8 cellular contexts compared by ENCODE assay signal in the genomic region with DNA sequence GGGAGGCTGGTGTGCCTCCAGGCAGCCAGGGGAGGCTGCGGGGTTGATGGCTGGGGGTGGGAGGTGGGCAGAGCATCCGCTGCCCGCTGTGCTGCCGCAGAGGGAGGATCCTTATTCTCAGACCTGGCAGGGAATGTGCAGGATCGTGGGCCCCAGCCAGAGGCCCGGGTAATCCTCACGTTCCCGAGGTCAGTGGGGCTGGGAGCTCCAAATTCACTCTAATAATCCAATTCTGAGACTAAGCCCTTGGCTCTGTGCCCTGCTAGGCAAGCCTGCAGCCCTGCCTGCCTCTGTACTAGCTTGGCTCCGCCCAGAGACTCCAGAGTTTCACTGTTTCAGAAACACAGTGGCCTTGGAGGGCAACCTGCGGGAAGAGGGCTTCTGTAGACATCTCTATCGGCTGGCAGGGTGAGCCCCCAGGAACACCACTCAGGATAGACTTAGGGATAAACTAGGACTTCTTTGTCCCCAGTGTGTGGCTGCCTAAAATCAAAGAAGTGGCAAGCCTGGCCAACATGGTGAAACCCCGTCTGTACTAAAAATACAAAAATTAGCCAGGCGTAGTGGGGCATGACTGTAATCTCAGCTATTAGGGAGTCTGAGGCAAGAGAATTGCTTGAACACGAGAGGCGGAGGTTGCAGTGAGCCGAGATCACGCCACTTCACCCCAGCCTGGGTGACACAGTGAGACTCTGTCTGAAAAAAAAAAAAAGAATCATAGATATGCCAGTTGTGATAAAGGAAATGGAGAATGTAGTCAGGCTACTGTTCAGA. TPM values are rescaled to one million over a fixed set of nuclear protein-coding genes. Genes with fewer than 3 reads are reported as not detected.
A peak's percentile ranks its signal among the peaks of the same experiment; 100 is the strongest.
DNase-seq lines count a peak whose midpoint lies in the region; ATAC-seq, FAIRE-seq and TF ChIP-seq lines count a peak whose summit lies in the region.

No MANE protein-coding gene starts in this region.

- no peak; a peak in 1 of 4 replicates for TF ChIP-seq EP300 in GM12878 (IDR thresholded peaks at IDR 0.05; ENCODE audit: borderline replicate concordance in 1 of 2, control insufficient read depth in 1 of 2, low read depth in 2 of 2, low read length in 2 of 2)

- SMC1A ChIA-PET in GM12878 (lab: Charles Lee; ENCODE audit: uncharacterized antibody, unreplicated experiment), result interaction anchor here (0.8 to 18.2 kb wide), 10 partner anchors 8 to 279 kb away, joined by 3 to 149 read pairs (median 8); a partner anchor contains a TSS

- RAD21 ChIA-PET in GM12878 (lab: Charles Lee; ENCODE audit: unreplicated experiment), result interaction anchor here (0.7 to 4.0 kb wide), 12 partner anchors 10 to 303 kb away, joined by 3 to 54 read pairs (median 6); a partner anchor contains a TSS

- H3K79me2 ChIP-seq in GM12878 (ENCODE audit: control insufficient read depth, insufficient read depth, low read length), result no peaks in the 10 kb centered on the region

- H3K4me2 ChIP-seq in GM12878 (ENCODE audit: control insufficient read depth, insufficient read depth), result peak overlapping the region; percentile 90

- no peaks in the 10 kb centered on the region for H4K20me1 ChIP-seq in GM12878 (ENCODE audit: control insufficient read depth, insufficient read depth)

- no peak overlapping the region for H3K27ac Mint-ChIP-seq in activated CD4-positive, alpha-beta T cell treated with anti-CD3 and anti-CD28 coated beads, Interleukin-2, amount 10 ng/mL, durations not matched to agents 7 days and 5 days

- H3K9me3 Mint-ChIP-seq in activated CD4-positive, alpha-beta T cell treated with anti-CD3 and anti-CD28 coated beads, Interleukin-2, amount 10 ng/mL, durations not matched to agents 7 days and 5 days, result no peaks in the 10 kb centered on the region

- POLR2A ChIA-PET in GM12878 (lab: Charles Lee), result interaction anchor here (0.7 to 5.7 kb wide), 6 partner anchors 9 to 557 kb away, joined by 4 to 57 read pairs (median 16); a partner anchor contains a TSS
- POLR2A ChIA-PET in activated CD4-positive, alpha-beta T cell treated with anti-CD3 and anti-CD28 coated beads, Interleukin-2, amount 10 ng/mL, durations not matched to agents 7 days and 5 days (lab: Charles Lee), result no interaction called here

- peaks cover 3% of the 10 kb centered on the region for H3K27me3 Mint-ChIP-seq in activated CD4-positive, alpha-beta T cell treated with anti-CD3 and anti-CD28 coated beads, Interleukin-2, amount 10 ng/mL, durations not matched to agents 7 days and 5 days

- no peaks in the 10 kb centered on the region for H3K36me3 Mint-ChIP-seq in activated CD4-positive, alpha-beta T cell treated with anti-CD3 and anti-CD28 coated beads, Interleukin-2, amount 10 ng/mL, durations not matched to agents 7 days and 5 days (ENCODE audit: low read depth)

- H3K9me3 ChIP-seq in GM12878 (replicated peaks; ENCODE audit: control insufficient read depth, insufficient read depth, low read length), result peaks cover 3% of the 10 kb centered on the region; the same call in 2 of the 3 replicates
- H3K9me3 ChIP-seq in muscle layer of duodenum (ENCODE audit: control insufficient read depth in 1 of 2, low read length in 2 of 2), result no peaks in the 10 kb centered on the region

- no TSS peak for BruUV-seq in GM12878 (replicated peaks; lab: Mats Ljungman, UMichigan)

- H3K4me3 ChIP-seq in GM12878 (peak overlapping the region; percentile 39), muscle layer of duodenum (ENCODE audit: low read depth in 1 of 2, low read length in 2 of 2) (peak overlapping the region in 1 of 2 donors; percentile 33)

- intact Hi-C loops in GM12878 (cut with micrococcal nuclease; ENCODE audit: unreplicated experiment), result no loop called here

- H2AFZ ChIP-seq in GM12878 (ENCODE audit: control insufficient read depth, low read depth, low read length), result peak overlapping the region; percentile 80

- no peaks in the 10 kb centered on the region for H3K4me1 Mint-ChIP-seq in activated CD4-positive, alpha-beta T cell treated with anti-CD3 and anti-CD28 coated beads, Interleukin-2, amount 10 ng/mL, durations not matched to agents 7 days and 5 days

- H3K4me1 ChIP-seq in GM12878 (ENCODE audit: control insufficient read depth, insufficient read depth, low read length) (peaks cover 38% of the 10 kb centered on the region), muscle layer of duodenum (ENCODE audit: control insufficient read depth in 1 of 2, insufficient read depth in 2 of 2, low read length in 2 of 2) (no peaks in the 10 kb centered on the region)

- ATAC-seq in GM19395 (IDR thresholded peaks at IDR 0.05; ENCODE audit: unreplicated experiment) (peak; percentile 73), HG03196 (IDR thresholded peaks at IDR 0.05; ENCODE audit: unreplicated experiment) (peak; percentile 51), GM12878 (peak; percentile 84)
- no peak for ATAC-seq in activated CD4-positive, CD25-positive, alpha-beta regulatory T cell treated with anti-CD3 and anti-CD28 coated beads, Interleukin-2, amount 50 U/mL, for 24 hours

- no peak for TF ChIP-seq RAD21 in GM12878 (IDR thresholded peaks at IDR 0.05; ENCODE audit: insufficient read depth, low read depth, low read length)

- no peak for TF ChIP-seq CTCF in GM12878 (IDR thresholded peaks at IDR 0.05 in 2 of 3, conservative IDR thresholded peaks at IDR 0.05 in 1 of 3; ENCODE audit: control insufficient read depth in 2 of 3, extremely low read depth in 1 of 3, insufficient read depth in 1 of 3, low read depth in 3 of 3, low read length in 3 of 3)

- CTCF ChIA-PET in GM12878 (lab: Yijun Ruan, JAX), result interaction anchor here (0.7 to 9.7 kb wide), 6 partner anchors 10 to 1132 kb away, joined by 3 to 184 read pairs (median 10); a partner anchor contains a TSS
- CTCF ChIA-PET in activated CD4-positive, alpha-beta T cell treated with anti-CD3 and anti-CD28 coated beads, Interleukin-2, amount 10 ng/mL, durations not matched to agents 7 days and 5 days (lab: Charles Lee), result interaction anchor here (1.8 kb wide), 1 partner anchor 11 kb away, joined by 4 read pairs; no protein-coding TSS in a partner anchor

- no peak for FAIRE-seq in GM12878 (lab: Jason Lieb, UNC)

- peak overlapping the region; percentile 46; the same call in 1 of the 2 replicates for H3K9ac ChIP-seq in GM12878 (ENCODE audit: control insufficient read depth, insufficient read depth, low read length)

- no peak overlapping the region for H3K4me3 Mint-ChIP-seq in activated CD4-positive, alpha-beta T cell treated with anti-CD3 and anti-CD28 coated beads, Interleukin-2, amount 10 ng/mL, durations not matched to agents 7 days and 5 days

- H3K27me3 ChIP-seq in GM12878 (replicated peaks in 1 of 2; ENCODE audit: control insufficient read depth in 2 of 2, insufficient read depth in 2 of 2, low read length in 1 of 2) (no peaks in the 10 kb centered on the region), muscle layer of duodenum (ENCODE audit: low read depth, low read length) (no peaks in the 10 kb centered on the region)

- TF ChIP-seq POLR2A in GM12878 (IDR thresholded peaks at IDR 0.05; ENCODE audit: low read depth, low read length), result no peak

- WGBS in GM12878 (ENCODE audit: insufficient coverage, insufficient replicate concordance, low lambda C conversion rate, missing lambda C conversion rate), result 21% methylated on average over 17 of the region's 17 CpGs

- in situ Hi-C loops in GM12878 (cut with MboI), result no loop called here

- H3K27ac ChIP-seq in GM12878 (ENCODE audit: control insufficient read depth, insufficient read depth), result peak overlapping the region; percentile 46
- H3K27ac ChIP-seq in muscle layer of duodenum (ENCODE audit: low read length), result peak overlapping the region; percentile 23

- DNase-seq in GM12878 (ENCODE audit: low read depth, low spot score) (peak; percentile 79), cortex of kidney (lab: John Stamatoyannopoulos, UW) (no peak), AML-193 (lab: John Stamatoyannopoulos, UW) (no peak)
- DNase-seq in activated CD4-positive, alpha-beta T cell treated with anti-CD3 and anti-CD28 coated beads, Interleukin-2, amount 10 ng/mL, durations not matched to agents 7 days and 5 days, result no peak

- no peaks in the 10 kb centered on the region for H3K36me3 ChIP-seq in GM12878 (ENCODE audit: control insufficient read depth in 2 of 2, insufficient read depth in 2 of 2, low read length in 1 of 2)
- no peaks in the 10 kb centered on the region for H3K36me3 ChIP-seq in muscle layer of duodenum (ENCODE audit: control insufficient read depth in 1 of 2, insufficient read depth in 2 of 2, low read length in 2 of 2)

RNA-seq across cellular contexts. Expression of a gene that starts 17.7 kb away (rescaled TPM):
- 172 and 187 TPM in 2 replicates for total RNA-seq in GM12878 (2013; cell fraction: nucleolus; rRNA removed)
- total RNA-seq in GM12878 (2014; rRNA removed) (76.4 and 84.6 TPM in 2 replicates), GM12878 (2014; rRNA removed; fragmentation: Illumina TruSeq; extraction: Trizol) (95.2 and 99.8 TPM in 2 replicates), GM12878 (2021) (131 and 140 TPM in 2 replicates)
- polyA plus RNA-seq in GM12878 (2011; ENCODE audit: low read depth), result 46.5 TPM
- polyA plus RNA-seq in GM12878 (2011; rRNA removed) (149 and 154 TPM in 2 replicates), GM12878 (2014; fragmentation: Illumina TruSeq; extraction: Trizol) (107 and 152 TPM in 2 replicates), GM12878 (2014; fragmentation: Nextera tagmentation; extraction: Ambion mirVana) (10 to 100 TPM; 26.7 to 28.2 TPM), GM12878 (2014; rRNA removed) (61.4 and 64.4 TPM in 2 replicates), GM12878 (2016; fragmentation: Nextera tagmentation; extraction: Ambion mirVana) (100 to 1,000 TPM; 158 to 172 TPM)
- 87.9 and 96.6 TPM in 2 replicates for polyA plus RNA-seq in GM12878 (2011; cell fraction: cytosol; rRNA removed)
- 76.3 and 77.4 TPM in 2 replicates for polyA plus RNA-seq in GM12878 (2011; cell fraction: nucleus; rRNA removed)
- 66.0 and 70.2 TPM in 2 replicates for polyA plus RNA-seq in GM12878 (2012)
- 107 and 156 TPM in 2 replicates for polyA minus RNA-seq in GM12878 (2011; rRNA and poly(A)+ RNA removed)
- 37.3 and 47.4 TPM in 2 replicates for polyA minus RNA-seq in GM12878 (2011; cell fraction: cytosol; rRNA and poly(A)+ RNA removed)
- 22.4 and 24.8 TPM in 2 replicates for polyA minus RNA-seq in GM12878 (2011; cell fraction: nucleus; rRNA and poly(A)+ RNA removed)
- total RNA-seq in activated CD4-positive, alpha-beta T cell treated with anti-CD3 and anti-CD28 coated beads, Interleukin-2, amount 10 ng/mL, durations not matched to agents 7 days and 5 days, result 10 to 100 TPM; 80.5 to 94.4 TPM

RNA-seq across cellular contexts. Expression of a gene that starts 28.8 kb away (rescaled TPM):
- total RNA-seq in GM12878 (2013; cell fraction: nucleolus; rRNA removed), result 7.5 and 8.0 TPM in 2 replicates
- total RNA-seq in GM12878 (2014; rRNA removed) (0.56 and 1.1 TPM in 2 replicates), GM12878 (2014; rRNA removed; fragmentation: Illumina TruSeq; extraction: Trizol) (0.72 and 0.88 TPM in 2 replicates), GM12878 (2021) (2.3 and 2.4 TPM in 2 replicates)
- 0.49 TPM for polyA plus RNA-seq in GM12878 (2011; ENCODE audit: low read depth)
- polyA plus RNA-seq in GM12878 (2011; rRNA removed) (2.2 and 2.3 TPM in 2 replicates), GM12878 (2014; fragmentation: Illumina TruSeq; extraction: Trizol) (0.84 and 1.1 TPM in 2 replicates), GM12878 (2014; fragmentation: Nextera tagmentation; extraction: Ambion mirVana) (not detected), GM12878 (2014; rRNA removed) (0.88 and 0.93 TPM in 2 replicates), GM12878 (2016; fragmentation: Nextera tagmentation; extraction: Ambion mirVana) (under 1 TPM; 0.16 to 0.23 TPM)
- polyA plus RNA-seq in GM12878 (2011; cell fraction: cytosol; rRNA removed), result 1.9 and 3.5 TPM in 2 replicates
- 6.2 and 8.7 TPM in 2 replicates for polyA plus RNA-seq in GM12878 (2011; cell fraction: nucleus; rRNA removed)
- 1.0 and 1.9 TPM in 2 replicates for polyA plus RNA-seq in GM12878 (2012)
- 3.1 and 3.4 TPM in 2 replicates for polyA minus RNA-seq in GM12878 (2011; rRNA and poly(A)+ RNA removed)
- 0.42 and 1.2 TPM in 2 replicates for polyA minus RNA-seq in GM12878 (2011; cell fraction: cytosol; rRNA and poly(A)+ RNA removed)
- 2.5 and 2.6 TPM in 2 replicates for polyA minus RNA-seq in GM12878 (2011; cell fraction: nucleus; rRNA and poly(A)+ RNA removed)
- total RNA-seq in activated CD4-positive, alpha-beta T cell treated with anti-CD3 and anti-CD28 coated beads, Interleukin-2, amount 10 ng/mL, durations not matched to agents 7 days and 5 days, result under 1 TPM; 0.10 to 0.29 TPM

RNA-seq across cellular contexts. Expression of a gene that starts 41.0 kb away (rescaled TPM):
- total RNA-seq in GM12878 (2013; cell fraction: nucleolus; rRNA removed), result 19.8 and 23.2 TPM in 2 replicates
- 8.7 and 10.3 TPM in 2 replicates for total RNA-seq in GM12878 (2014; rRNA removed)
- 10.1 and 10.6 TPM in 2 replicates for total RNA-seq in GM12878 (2014; rRNA removed; fragmentation: Illumina TruSeq; extraction: Trizol)
- total RNA-seq in GM12878 (2021), result 22.4 and 23.3 TPM in 2 replicates
- 13.1 TPM for polyA plus RNA-seq in GM12878 (2011; ENCODE audit: low read depth)
- 31.5 and 31.7 TPM in 2 replicates for polyA plus RNA-seq in GM12878 (2011; rRNA removed)
- polyA plus RNA-seq in GM12878 (2011; cell fraction: cytosol; rRNA removed), result 27.5 and 28.4 TPM in 2 replicates
- 35.2 and 38.9 TPM in 2 replicates for polyA plus RNA-seq in GM12878 (2011; cell fraction: nucleus; rRNA removed)
- polyA plus RNA-seq in GM12878 (2012), result 13.6 and 16.4 TPM in 2 replicates
- polyA plus RNA-seq in GM12878 (2014; fragmentation: Illumina TruSeq; extraction: Trizol), result 16.3 and 17.9 TPM in 2 replicates
- polyA plus RNA-seq in GM12878 (2014; fragmentation: Nextera tagmentation; extraction: Ambion mirVana), result 1 to 10 TPM; 4.3 to 8.5 TPM
- 20.8 and 23.9 TPM in 2 replicates for polyA plus RNA-seq in GM12878 (2014; rRNA removed)
- 1 to 10 TPM; 5.9 to 7.6 TPM for polyA plus RNA-seq in GM12878 (2016; fragmentation: Nextera tagmentation; extraction: Ambion mirVana)
- 27.7 and 28.8 TPM in 2 replicates for polyA minus RNA-seq in GM12878 (2011; rRNA and poly(A)+ RNA removed)
- 6.5 and 10.8 TPM in 2 replicates for polyA minus RNA-seq in GM12878 (2011; cell fraction: cytosol; rRNA and poly(A)+ RNA removed)
- polyA minus RNA-seq in GM12878 (2011; cell fraction: nucleus; rRNA and poly(A)+ RNA removed), result 13.2 and 18.2 TPM in 2 replicates
- total RNA-seq in activated CD4-positive, alpha-beta T cell treated with anti-CD3 and anti-CD28 coated beads, Interleukin-2, amount 10 ng/mL, durations not matched to agents 7 days and 5 days, result 10 to 100 TPM; 18.3 to 21.7 TPM

RNA-seq across cellular contexts. Expression of a gene that starts 56.4 kb away (rescaled TPM):
- 7.3 and 9.4 TPM in 2 replicates for total RNA-seq in GM12878 (2013; cell fraction: nucleolus; rRNA removed)
- total RNA-seq in GM12878 (2014; rRNA removed) (17.1 and 18.1 TPM in 2 replicates), GM12878 (2014; rRNA removed; fragmentation: Illumina TruSeq; extraction: Trizol) (4.1 and 5.0 TPM in 2 replicates), GM12878 (2021) (14.7 and 15.4 TPM in 2 replicates)
- 3.6 TPM for polyA plus RNA-seq in GM12878 (2011; ENCODE audit: low read depth)
- polyA plus RNA-seq in GM12878 (2011; rRNA removed) (2.6 and 5.0 TPM in 2 replicates), GM12878 (2014; fragmentation: Illumina TruSeq; extraction: Trizol) (0.40 and 2.4 TPM in 2 replicates), GM12878 (2014; fragmentation: Nextera tagmentation; extraction: Ambion mirVana) (under 1 TPM; 0.05 to 0.38 TPM), GM12878 (2014; rRNA removed) (15.3 and 16.0 TPM in 2 replicates), GM12878 (2016; fragmentation: Nextera tagmentation; extraction: Ambion mirVana) (10 to 100 TPM; 16.5 to 18.1 TPM)
- polyA plus RNA-seq in GM12878 (2011; cell fraction: cytosol; rRNA removed), result 8.0 and 11.7 TPM in 2 replicates
- polyA plus RNA-seq in GM12878 (2011; cell fraction: nucleus; rRNA removed), result 22.4 and 23.8 TPM in 2 replicates
- 14.1 and 16.9 TPM in 2 replicates for polyA plus RNA-seq in GM12878 (2012)
- 1.4 and 6.0 TPM in 2 replicates for polyA minus RNA-seq in GM12878 (2011; rRNA and poly(A)+ RNA removed)
- polyA minus RNA-seq in GM12878 (2011; cell fraction: cytosol; rRNA and poly(A)+ RNA removed), result 3.6 TPM in 2 replicates
- polyA minus RNA-seq in GM12878 (2011; cell fraction: nucleus; rRNA and poly(A)+ RNA removed), result 4.0 and 4.1 TPM in 2 replicates
- total RNA-seq in activated CD4-positive, alpha-beta T cell treated with anti-CD3 and anti-CD28 coated beads, Interleukin-2, amount 10 ng/mL, durations not matched to agents 7 days and 5 days, result 10 to 100 TPM; 15.5 to 20.1 TPM

Comparison
In these comparisons a context has a peak if more than half of its experiments do, and no peak if none do; other contexts are left out.
1. ATAC-seq: peak in GM19395 (single experiment), HG03196 (single experiment) and GM12878 (single experiment); none in activated CD4-positive, CD25-positive, alpha-beta regulatory T cell treated with anti-CD3 and anti-CD28 coated beads, Interleukin-2, amount 50 U/mL, for 24 hours (0 of 2).